18 cellular contexts compared by ENCODE assay signal in the genomic region with DNA sequence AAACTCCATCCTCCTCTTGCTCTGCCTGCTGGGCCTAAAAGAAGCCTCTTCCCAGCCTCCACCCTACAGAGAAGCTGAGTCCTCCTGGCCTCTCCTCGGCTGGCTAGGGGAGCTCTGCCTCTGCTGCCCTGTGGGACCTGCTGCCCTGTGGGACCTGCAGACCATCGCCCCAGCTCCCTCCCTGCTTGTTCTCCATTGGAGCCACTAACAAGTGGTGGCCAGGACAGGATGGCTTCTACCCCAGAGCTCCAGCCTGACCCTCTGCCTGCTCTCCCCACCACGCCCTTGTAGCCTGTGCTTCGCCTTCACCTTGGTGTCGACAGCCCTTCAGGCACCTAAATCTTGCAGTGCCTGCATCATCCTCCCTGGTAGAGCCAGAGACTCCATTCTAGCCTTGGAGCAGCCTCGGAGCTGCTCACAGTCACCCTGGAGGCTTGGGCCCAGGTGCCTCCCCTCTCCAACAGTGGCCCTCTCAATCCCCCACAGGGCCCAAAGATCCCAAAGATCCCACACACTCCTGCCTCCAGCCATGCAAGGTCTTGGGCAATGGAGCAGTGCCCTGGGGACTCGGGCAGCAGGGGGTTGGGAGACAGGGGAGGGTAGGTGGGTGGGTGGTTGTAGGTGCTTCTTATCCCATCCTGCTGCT. TPM values are rescaled to one million over a fixed set of nuclear protein-coding genes. Genes with fewer than 3 reads are reported as not detected.
DNase-seq lines count a peak whose midpoint lies in the region; ATAC-seq and TF ChIP-seq lines count a peak whose summit lies in the region.
"Had no signal": no experiment of that assay in that cellular context is flagged by ENCODE, and none has a peak within 500 bp of the region (broad histone marks: within the 10 kb centered on the region; RNA-seq: fewer than 3 reads in every experiment).

No MANE protein-coding gene starts in this region.

- peak; percentile 48 for DNase-seq in activated effector memory CD4-positive, alpha-beta T cell treated with anti-CD3 and anti-CD28 coated beads, Interleukin-2, amount 50 U/mL, for 16 hours
- DNase-seq in activated effector memory CD4-positive, alpha-beta T cell treated with Interleukin-2 at 50 U/mL for 16 hours: no peak
- DNase-seq in colonic mucosa (peak; percentile 14), transverse colon (peak; percentile 7), OCI-M2 (lab: John Stamatoyannopoulos, UW; ENCODE audit: unreplicated experiment) (no peak), brain microvascular endothelial cell (no peak), nephron progenitor cell (no peak)
- peak; percentile 41 for DNase-seq in natural killer cell treated with Interleukin-12 subunit alpha and Interleukin-12 subunit beta and Interleukin-15 and Interleukin-18, amount 100 ng/mL, for 72 hours (ENCODE audit: low spot score)
- DNase-seq: activated CD4-positive, alpha-beta T cell treated with anti-CD3 and anti-CD28 coated beads for 4 hours; CD4-positive, alpha-beta T cell; DMS79; OCI-M1; T1000 had no signal

- H3K27me3 ChIP-seq in colonic mucosa (no peaks in the 10 kb centered on the region), transverse colon (no peaks in the 10 kb centered on the region), brain microvascular endothelial cell (replicated peaks) (no peaks in the 10 kb centered on the region)
- H3K27me3 ChIP-seq: vagina had no signal

- no peaks in the 10 kb centered on the region for H3K9me3 Mint-ChIP-seq in natural killer cell treated with Interleukin-12 subunit alpha and Interleukin-12 subunit beta and Interleukin-15 and Interleukin-18, amount 100 ng/mL, for 72 hours
- no peaks in the 10 kb centered on the region for H3K9me3 Mint-ChIP-seq in nephron progenitor cell
- H3K9me3 Mint-ChIP-seq: CD4-positive, alpha-beta T cell; central memory CD8-positive, alpha-beta T cell; neural crest cell; stimulated activated naive CD8-positive, alpha-beta T cell treated with anti-CD3 and anti-CD28 coated beads, Interleukin-15, Interleukin-2, amounts not matched to agents 100 ng/mL and 50 ng/mL, for 24 hours had no signal

- no peak for TF ChIP-seq CTCF in colonic mucosa (IDR thresholded peaks at IDR 0.05)
- TF ChIP-seq CTCF in transverse colon (IDR thresholded peaks at IDR 0.05): no peak
- no peak for TF ChIP-seq CTCF in brain microvascular endothelial cell (IDR thresholded peaks at IDR 0.05; ENCODE audit: low read depth, low read length, missing control alignments)
- TF ChIP-seq CTCF in nephron progenitor cell (IDR thresholded peaks at IDR 0.05): no peak

- peaks cover 7% of the 10 kb centered on the region for H3K4me1 ChIP-seq in colonic mucosa
- peaks cover 22 to 38% (median 29%) of the 10 kb centered on the region in 4 donors for H3K4me1 ChIP-seq in transverse colon

- in situ Hi-C loops in transverse colon (cut with MboI; ENCODE audit: low pct_ligation_motif_present in 1 of 4, low pct_unique_long_range_greater_than_20kb in 1 of 4, low sequenced_read_pairs in 3 of 4) (loop anchor here in 1 of 4 donors (5.0 kb wide), 1 partner anchor 108 kb away; no protein-coding TSS in a partner anchor), brain microvascular endothelial cell (cut with HindIII; ENCODE audit: low pct_ligation_motif_present, low sequenced_read_pairs) (loop anchor here (10.0 kb wide), 1 partner anchor 106 kb away; the partner anchor contains the start of gene GSTM4)

- no peak overlapping the region for H3K4me3 Mint-ChIP-seq in natural killer cell treated with Interleukin-12 subunit alpha and Interleukin-12 subunit beta and Interleukin-15 and Interleukin-18, amount 100 ng/mL, for 72 hours
- no peak overlapping the region for H3K4me3 Mint-ChIP-seq in nephron progenitor cell
- H3K4me3 Mint-ChIP-seq: CD4-positive, alpha-beta T cell; central memory CD8-positive, alpha-beta T cell; neural crest cell; stimulated activated naive CD8-positive, alpha-beta T cell treated with anti-CD3 and anti-CD28 coated beads, Interleukin-15, Interleukin-2, amounts not matched to agents 100 ng/mL and 50 ng/mL, for 24 hours had no signal

- H3K27ac ChIP-seq in colonic mucosa (no peak overlapping the region), transverse colon (no peak overlapping the region), brain microvascular endothelial cell (no peak overlapping the region)
- H3K27ac ChIP-seq: vagina had no signal

- H3K27me3 Mint-ChIP-seq in natural killer cell treated with Interleukin-12 subunit alpha and Interleukin-12 subunit beta and Interleukin-15 and Interleukin-18, amount 100 ng/mL, for 72 hours: no peaks in the 10 kb centered on the region
- peaks cover 10% of the 10 kb centered on the region for H3K27me3 Mint-ChIP-seq in nephron progenitor cell (ENCODE audit: low read depth, poor library complexity)
- H3K27me3 Mint-ChIP-seq: CD4-positive, alpha-beta T cell; stimulated activated naive CD8-positive, alpha-beta T cell treated with anti-CD3 and anti-CD28 coated beads, Interleukin-15, Interleukin-2, amounts not matched to agents 100 ng/mL and 50 ng/mL, for 24 hours had no signal

- H3K9me3 ChIP-seq in colonic mucosa (no peaks in the 10 kb centered on the region), transverse colon (no peaks in the 10 kb centered on the region)
- H3K9me3 ChIP-seq: vagina had no signal

- H3K4me3 ChIP-seq in colonic mucosa: no peak overlapping the region
- H3K4me3 ChIP-seq in transverse colon: no peak overlapping the region
- H3K4me3 ChIP-seq in brain microvascular endothelial cell (ENCODE audit: low read depth, low read length): no peak overlapping the region
- H3K4me3 ChIP-seq: vagina had no signal

- H3K4me1 Mint-ChIP-seq in natural killer cell treated with Interleukin-12 subunit alpha and Interleukin-12 subunit beta and Interleukin-15 and Interleukin-18, amount 100 ng/mL, for 72 hours (ENCODE audit: low read depth in 2 of 2): no peaks in the 10 kb centered on the region
- peaks cover 25% of the 10 kb centered on the region for H3K4me1 Mint-ChIP-seq in nephron progenitor cell
- H3K4me1 Mint-ChIP-seq: central memory CD8-positive, alpha-beta T cell; neural crest cell had no signal

- no peak overlapping the region for H3K9ac ChIP-seq in colonic mucosa (ENCODE audit: low read depth in 2 of 2, low read length in 2 of 2)

- WGBS in transverse colon (ENCODE audit: low coverage in 1 of 2), 2 donors: 87% methylated on average over 6 of the region's 7 CpGs; no CpG with 5 or more reads in 1 of the 2 donors

- peak overlapping the region in 1 of 2 donors; percentile 59 for H3K27ac Mint-ChIP-seq in natural killer cell treated with Interleukin-12 subunit alpha and Interleukin-12 subunit beta and Interleukin-15 and Interleukin-18, amount 100 ng/mL, for 72 hours
- no peak overlapping the region for H3K27ac Mint-ChIP-seq in nephron progenitor cell
- H3K27ac Mint-ChIP-seq: CD4-positive, alpha-beta T cell; stimulated activated naive CD8-positive, alpha-beta T cell treated with anti-CD3 and anti-CD28 coated beads, Interleukin-15, Interleukin-2, amounts not matched to agents 100 ng/mL and 50 ng/mL, for 24 hours had no signal

- no peak for ATAC-seq in natural killer cell treated with Interleukin-12 subunit alpha and Interleukin-12 subunit beta and Interleukin-15 and Interleukin-18, amount 100 ng/mL, for 72 hours

- TF ChIP-seq EP300 in transverse colon (IDR thresholded peaks at IDR 0.05; ENCODE audit: low read depth): no peak

- no peaks in the 10 kb centered on the region for H3K36me3 Mint-ChIP-seq in natural killer cell treated with Interleukin-12 subunit alpha and Interleukin-12 subunit beta and Interleukin-15 and Interleukin-18, amount 100 ng/mL, for 72 hours
- no peaks in the 10 kb centered on the region for H3K36me3 Mint-ChIP-seq in nephron progenitor cell (ENCODE audit: low read depth)

- intact Hi-C loops in colonic mucosa (cut with DNase I): no loop called here
- intact Hi-C loops in transverse colon (cut with DNase I; ENCODE audit: low total_unique reads): no loop called here

- H3K36me3 ChIP-seq in colonic mucosa (no peaks in the 10 kb centered on the region), transverse colon (peaks cover 0 to 13% (median 5%) of the 10 kb centered on the region in 4 donors), brain microvascular endothelial cell (replicated peaks) (no peaks in the 10 kb centered on the region)
- H3K36me3 ChIP-seq: vagina had no signal

- TF ChIP-seq POLR2A in transverse colon (IDR thresholded peaks at IDR 0.05): no peak

RNA-seq across cellular contexts. Expression of gene EPS8L3, which starts 3.0 kb away (rescaled TPM):
- 100 to 1,000 TPM; 283 to 290 TPM for total RNA-seq in colonic mucosa
- total RNA-seq in natural killer cell treated with Interleukin-12 subunit alpha and Interleukin-12 subunit beta and Interleukin-15 and Interleukin-18, amount 100 ng/mL, for 72 hours: not detected
- 100 to 1,000 TPM; 228 to 468 (median 363) TPM for total RNA-seq in transverse colon
- total RNA-seq: CD4-positive, alpha-beta T cell; neural crest cell; SK-MEL-5; vagina had no signal

RNA-seq across cellular contexts. Expression of gene GSTM3, which starts 19.9 kb away (rescaled TPM):
- total RNA-seq in colonic mucosa (10 to 100 TPM in 1 of 2 donors, 1 to 10 TPM in 1; 4.9 to 24.6 TPM), transverse colon (10 to 100 TPM in 3 of 4 donors, 1 to 10 TPM in 1; 8.2 to 34.1 (median 24.3) TPM)
- total RNA-seq in natural killer cell treated with Interleukin-12 subunit alpha and Interleukin-12 subunit beta and Interleukin-15 and Interleukin-18, amount 100 ng/mL, for 72 hours: 1 to 10 TPM; 2.3 to 4.0 TPM

RNA-seq across cellular contexts. Expression of gene GSTM5, which starts 48.7 kb away (rescaled TPM):
- total RNA-seq in colonic mucosa (1 to 10 TPM; 2.0 to 3.0 TPM), transverse colon (1 to 10 TPM in 2 of 4 donors, not detected in 2; 1.2 to 1.4 TPM)
- total RNA-seq in natural killer cell treated with Interleukin-12 subunit alpha and Interleukin-12 subunit beta and Interleukin-15 and Interleukin-18, amount 100 ng/mL, for 72 hours: not detected
- total RNA-seq: SK-MEL-5 had no signal

Comparison
In these comparisons a context has a peak if more than half of its experiments do, and no peak if none do; other contexts are left out.
1. DNase-seq: peak in activated effector memory CD4-positive, alpha-beta T cell treated with anti-CD3 and anti-CD28 coated beads, Interleukin-2, amount 50 U/mL, for 16 hours (single experiment), colonic mucosa (single experiment), natural killer cell treated with Interleukin-12 subunit alpha and Interleukin-12 subunit beta and Interleukin-15 and Interleukin-18, amount 100 ng/mL, for 72 hours (single experiment) and transverse colon (single experiment); none in activated effector memory CD4-positive, alpha-beta T cell treated with Interleukin-2 at 50 U/mL for 16 hours (single experiment), OCI-M2 (single experiment), brain microvascular endothelial cell (single experiment) and nephron progenitor cell (single experiment).
2. RNA of gene EPS8L3, which starts 3.0 kb away (total RNA-seq): 228 to 468 TPM in transverse colon and 283 to 290 TPM in colonic mucosa; not detected in natural killer cell treated with Interleukin-12 subunit alpha and Interleukin-12 subunit beta and Interleukin-15 and Interleukin-18, amount 100 ng/mL, for 72 hours; every median in the first group is over 100 times any median in the second.